Comparison of ENCODE assay signal across 18 cellular contexts in the genomic region with DNA sequence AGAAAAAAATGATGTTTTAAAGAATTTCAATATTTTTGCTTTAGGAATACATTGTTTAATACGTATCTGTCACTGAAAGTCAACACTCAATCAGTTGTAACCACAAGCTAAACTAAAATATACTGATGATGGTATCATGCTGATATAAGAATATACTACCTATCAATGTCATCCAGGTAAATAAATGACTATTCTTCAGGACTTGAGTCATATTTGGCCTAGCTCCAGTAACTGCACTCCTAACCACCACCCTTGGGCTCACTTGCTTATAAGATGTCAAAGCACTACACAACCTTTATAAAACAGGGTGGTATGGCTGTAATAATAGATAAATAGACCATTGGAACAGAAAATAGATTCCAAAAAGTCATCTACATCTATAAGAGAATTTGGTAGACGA. TPM values are rescaled to one million over a fixed set of nuclear protein-coding genes. Genes with fewer than 3 reads are reported as not detected.
"Had no signal": no experiment of that assay in that cellular context is flagged by ENCODE, and none has a peak within 500 bp of the region (broad histone marks: within the 10 kb centered on the region; RNA-seq: fewer than 3 reads in every experiment).

No MANE protein-coding gene starts in this region.

- H3K4me3 Mint-ChIP-seq: dendritic cell treated with granulocyte-macrophage colony-stimulating factor and Interleukin-4, amounts not matched to agents 40 ng/mL and 50 ng/mL, for 4 days; effector memory CD8-positive, alpha-beta T cell; memory B cell; natural killer cell; stimulated activated naive B cell treated with anti-CD40 and anti-IgM and Interleukin-4, amounts not matched to agents 10 μg/mL and 1 μg/mL and 100 μg/mL, for 72 hours had no signal

- H3K36me3 ChIP-seq: left lung, neutrophil, tibial artery, uterus had no signal

- H3K4me3 ChIP-seq: left lung, tibial artery, uterus had no signal

- H3K27me3 ChIP-seq: left lung, neutrophil, tibial artery, uterus had no signal

- H3K27me3 Mint-ChIP-seq: dendritic cell treated with granulocyte-macrophage colony-stimulating factor and Interleukin-4, amounts not matched to agents 40 ng/mL and 50 ng/mL, for 4 days; effector memory CD8-positive, alpha-beta T cell; memory B cell; stimulated activated naive B cell treated with anti-CD40 and anti-IgM and Interleukin-4, amounts not matched to agents 10 μg/mL and 1 μg/mL and 100 μg/mL, for 72 hours had no signal

- FAIRE-seq: islet of Langerhans had no signal

- H2AFZ ChIP-seq: parathyroid adenoma had no signal

- H3K36me3 Mint-ChIP-seq: memory B cell; natural killer cell; stimulated activated naive B cell treated with anti-CD40 and anti-IgM and Interleukin-4, amounts not matched to agents 10 μg/mL and 1 μg/mL and 100 μg/mL, for 72 hours had no signal

- H3K9me3 ChIP-seq: left lung, neutrophil, tibial artery, uterus had no signal

- H3K9me3 Mint-ChIP-seq: effector memory CD8-positive, alpha-beta T cell had no signal

- H3K27ac Mint-ChIP-seq: dendritic cell treated with granulocyte-macrophage colony-stimulating factor and Interleukin-4, amounts not matched to agents 40 ng/mL and 50 ng/mL, for 4 days; effector memory CD8-positive, alpha-beta T cell; memory B cell; natural killer cell; stimulated activated naive B cell treated with anti-CD40 and anti-IgM and Interleukin-4, amounts not matched to agents 10 μg/mL and 1 μg/mL and 100 μg/mL, for 72 hours had no signal

- H3K27ac ChIP-seq: left lung, neutrophil, parathyroid adenoma, tibial artery, uterus had no signal

- H3K9ac ChIP-seq: parathyroid adenoma had no signal

- H3K4me1 Mint-ChIP-seq: memory B cell; natural killer cell; stimulated activated naive B cell treated with anti-CD40 and anti-IgM and Interleukin-4, amounts not matched to agents 10 μg/mL and 1 μg/mL and 100 μg/mL, for 72 hours had no signal

- H3K79me2 ChIP-seq: parathyroid adenoma had no signal

- H3K4me1 ChIP-seq: left lung, parathyroid adenoma, tibial artery, uterus had no signal

- DNase-seq: activated CD4-positive, alpha-beta T cell treated with anti-CD3 and anti-CD28 coated beads for 1 hour; activated CD4-positive, alpha-beta T cell treated with anti-CD3 and anti-CD28 coated beads, Interleukin-2, amount 50 U/mL, for 4 hours; activated naive CD4-positive, alpha-beta T cell; activated T-cell treated with anti-CD3 and anti-CD28 coated beads for 4 hours; anterior cingulate cortex; effector memory CD8-positive, alpha-beta T cell; erythroblast; left lung; natural killer cell; stimulated activated CD4-positive, alpha-beta T cell treated with anti-CD3 and anti-CD28 coated beads, Interleukin-2, amount 100 ng/mL, for 48 hours; stimulated activated naive B cell treated with anti-CD40 and anti-IgM and Interleukin-4, amounts not matched to agents 10 μg/mL and 1 μg/mL and 100 μg/mL, for 72 hours; tibial artery; uterus had no signal

- ATAC-seq: effector memory CD8-positive, alpha-beta T cell; left lung; natural killer cell; stimulated activated naive B cell treated with anti-CD40 and anti-IgM and Interleukin-4, amounts not matched to agents 10 μg/mL and 1 μg/mL and 100 μg/mL, for 72 hours had no signal

RNA-seq across cellular contexts. Expression of a gene that starts 48.8 kb away (rescaled TPM):
- total RNA-seq: natural killer cell had no signal
